ENCODE assay signal across 3 cellular contexts in genomic region chr12:132075026-132075713, GRCh38.
TF ChIP-seq lines count a peak whose summit lies in the region.

No MANE protein-coding gene starts in this region.

TF ChIP-seq in A549, 52 proteins besides CTCF, POLR2A, EP300 and RAD21 (continued from another document):
- TF ChIP-seq, protein P1, sequence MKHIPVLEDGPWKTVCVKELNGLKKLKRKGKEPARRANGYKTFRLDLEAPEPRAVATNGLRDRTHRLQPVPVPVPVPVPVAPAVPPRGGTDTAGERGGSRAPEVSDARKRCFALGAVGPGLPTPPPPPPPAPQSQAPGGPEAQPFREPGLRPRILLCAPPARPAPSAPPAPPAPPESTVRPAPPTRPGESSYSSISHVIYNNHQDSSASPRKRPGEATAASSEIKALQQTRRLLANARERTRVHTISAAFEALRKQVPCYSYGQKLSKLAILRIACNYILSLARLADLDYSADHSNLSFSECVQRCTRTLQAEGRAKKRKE (CRISPR knock-in tag; IDR thresholded peaks at IDR 0.05; ENCODE audit: low read depth), result no peak
- TF ChIP-seq ZSCAN20 (CRISPR knock-in tag; IDR thresholded peaks at IDR 0.05) (no peak), JUN (IDR thresholded peaks at IDR 0.05) (no peak), EHMT2 (IDR thresholded peaks at IDR 0.05; ENCODE audit: low read depth) (no peak), CHD2 (IDR thresholded peaks at IDR 0.05; ENCODE audit: low read length, partially characterized antibody) (no peak), SREBF2 (IDR thresholded peaks at IDR 0.05) (no peak), POLR2AphosphoS2 (conservative IDR thresholded peaks at IDR 0.05; ENCODE audit: low read length) (no peak), CEBPB (IDR thresholded peaks at IDR 0.05) (no peak)
- TF ChIP-seq, protein P2, sequence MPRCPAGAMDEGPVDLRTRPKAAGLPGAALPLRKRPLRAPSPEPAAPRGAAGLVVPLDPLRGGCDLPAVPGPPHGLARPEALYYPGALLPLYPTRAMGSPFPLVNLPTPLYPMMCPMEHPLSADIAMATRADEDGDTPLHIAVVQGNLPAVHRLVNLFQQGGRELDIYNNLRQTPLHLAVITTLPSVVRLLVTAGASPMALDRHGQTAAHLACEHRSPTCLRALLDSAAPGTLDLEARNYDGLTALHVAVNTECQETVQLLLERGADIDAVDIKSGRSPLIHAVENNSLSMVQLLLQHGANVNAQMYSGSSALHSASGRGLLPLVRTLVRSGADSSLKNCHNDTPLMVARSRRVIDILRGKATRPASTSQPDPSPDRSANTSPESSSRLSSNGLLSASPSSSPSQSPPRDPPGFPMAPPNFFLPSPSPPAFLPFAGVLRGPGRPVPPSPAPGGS (IDR thresholded peaks at IDR 0.05), result no peak

TF ChIP-seq in GM23338, 12 proteins besides CTCF, POLR2A, EP300 and RAD21 (continued from another document and continues in another):
- no peak for TF ChIP-seq ZNF462 (CRISPR knock-in tag; IDR thresholded peaks at IDR 0.05)
- TF ChIP-seq ZNF331 (CRISPR knock-in tag; IDR thresholded peaks at IDR 0.05; ENCODE audit: low read depth), result no peak
- no peak for TF ChIP-seq ETS1 (IDR thresholded peaks at IDR 0.05)
- TF ChIP-seq EZH2 (IDR thresholded peaks at IDR 0.05; ENCODE audit: low read depth, unreplicated experiment), result no peak

TF ChIP-seq in WTC11, 78 proteins besides CTCF, POLR2A, EP300 and RAD21 (continued from another document):
- TF ChIP-seq, protein P3, sequence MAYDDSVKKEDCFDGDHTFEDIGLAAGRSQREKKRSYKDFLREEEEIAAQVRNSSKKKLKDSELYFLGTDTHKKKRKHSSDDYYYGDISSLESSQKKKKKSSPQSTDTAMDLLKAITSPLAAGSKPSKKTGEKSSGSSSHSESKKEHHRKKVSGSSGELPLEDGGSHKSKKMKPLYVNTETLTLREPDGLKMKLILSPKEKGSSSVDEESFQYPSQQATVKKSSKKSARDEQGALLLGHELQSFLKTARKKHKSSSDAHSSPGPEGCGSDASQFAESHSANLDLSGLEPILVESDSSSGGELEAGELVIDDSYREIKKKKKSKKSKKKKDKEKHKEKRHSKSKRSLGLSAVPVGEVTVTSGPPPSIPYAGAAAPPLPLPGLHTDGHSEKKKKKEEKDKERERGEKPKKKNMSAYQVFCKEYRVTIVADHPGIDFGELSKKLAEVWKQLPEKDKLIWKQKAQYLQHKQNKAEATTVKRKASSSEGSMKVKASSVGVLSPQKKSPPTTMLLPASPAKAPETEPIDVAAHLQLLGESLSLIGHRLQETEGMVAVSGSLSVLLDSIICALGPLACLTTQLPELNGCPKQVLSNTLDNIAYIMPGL (CRISPR knock-in tag; IDR thresholded peaks at IDR 0.05), result no peak
- TF ChIP-seq, protein P4, sequence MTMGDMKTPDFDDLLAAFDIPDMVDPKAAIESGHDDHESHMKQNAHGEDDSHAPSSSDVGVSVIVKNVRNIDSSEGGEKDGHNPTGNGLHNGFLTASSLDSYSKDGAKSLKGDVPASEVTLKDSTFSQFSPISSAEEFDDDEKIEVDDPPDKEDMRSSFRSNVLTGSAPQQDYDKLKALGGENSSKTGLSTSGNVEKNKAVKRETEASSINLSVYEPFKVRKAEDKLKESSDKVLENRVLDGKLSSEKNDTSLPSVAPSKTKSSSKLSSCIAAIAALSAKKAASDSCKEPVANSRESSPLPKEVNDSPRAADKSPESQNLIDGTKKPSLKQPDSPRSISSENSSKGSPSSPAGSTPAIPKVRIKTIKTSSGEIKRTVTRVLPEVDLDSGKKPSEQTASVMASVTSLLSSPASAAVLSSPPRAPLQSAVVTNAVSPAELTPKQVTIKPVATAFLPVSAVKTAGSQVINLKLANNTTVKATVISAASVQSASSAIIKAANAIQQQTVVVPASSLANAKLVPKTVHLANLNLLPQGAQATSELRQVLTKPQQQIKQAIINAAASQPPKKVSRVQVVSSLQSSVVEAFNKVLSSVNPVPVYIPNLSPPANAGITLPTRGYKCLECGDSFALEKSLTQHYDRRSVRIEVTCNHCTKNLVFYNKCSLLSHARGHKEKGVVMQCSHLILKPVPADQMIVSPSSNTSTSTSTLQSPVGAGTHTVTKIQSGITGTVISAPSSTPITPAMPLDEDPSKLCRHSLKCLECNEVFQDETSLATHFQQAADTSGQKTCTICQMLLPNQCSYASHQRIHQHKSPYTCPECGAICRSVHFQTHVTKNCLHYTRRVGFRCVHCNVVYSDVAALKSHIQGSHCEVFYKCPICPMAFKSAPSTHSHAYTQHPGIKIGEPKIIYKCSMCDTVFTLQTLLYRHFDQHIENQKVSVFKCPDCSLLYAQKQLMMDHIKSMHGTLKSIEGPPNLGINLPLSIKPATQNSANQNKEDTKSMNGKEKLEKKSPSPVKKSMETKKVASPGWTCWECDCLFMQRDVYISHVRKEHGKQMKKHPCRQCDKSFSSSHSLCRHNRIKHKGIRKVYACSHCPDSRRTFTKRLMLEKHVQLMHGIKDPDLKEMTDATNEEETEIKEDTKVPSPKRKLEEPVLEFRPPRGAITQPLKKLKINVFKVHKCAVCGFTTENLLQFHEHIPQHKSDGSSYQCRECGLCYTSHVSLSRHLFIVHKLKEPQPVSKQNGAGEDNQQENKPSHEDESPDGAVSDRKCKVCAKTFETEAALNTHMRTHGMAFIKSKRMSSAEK (CRISPR knock-in tag; IDR thresholded peaks at IDR 0.05; ENCODE audit: borderline replicate concordance), result no peak
- TF ChIP-seq GTF2I (CRISPR knock-in tag; conservative IDR thresholded peaks at IDR 0.05) (no peak), ZNF423 (CRISPR knock-in tag; IDR thresholded peaks at IDR 0.05) (no peak), GRHL2 (CRISPR knock-in tag; IDR thresholded peaks at IDR 0.05; ENCODE audit: insufficient replicate concordance, severe bottlenecking) (no peak), SP1 (CRISPR knock-in tag; conservative IDR thresholded peaks at IDR 0.05) (no peak), FOXP1 (CRISPR knock-in tag; IDR thresholded peaks at IDR 0.05; ENCODE audit: borderline replicate concordance) (no peak), CDX4 (CRISPR knock-in tag; IDR thresholded peaks at IDR 0.05; ENCODE audit: borderline replicate concordance) (no peak), TP53 (CRISPR knock-in tag; IDR thresholded peaks at IDR 0.05) (no peak)
- TF ChIP-seq, protein P5, sequence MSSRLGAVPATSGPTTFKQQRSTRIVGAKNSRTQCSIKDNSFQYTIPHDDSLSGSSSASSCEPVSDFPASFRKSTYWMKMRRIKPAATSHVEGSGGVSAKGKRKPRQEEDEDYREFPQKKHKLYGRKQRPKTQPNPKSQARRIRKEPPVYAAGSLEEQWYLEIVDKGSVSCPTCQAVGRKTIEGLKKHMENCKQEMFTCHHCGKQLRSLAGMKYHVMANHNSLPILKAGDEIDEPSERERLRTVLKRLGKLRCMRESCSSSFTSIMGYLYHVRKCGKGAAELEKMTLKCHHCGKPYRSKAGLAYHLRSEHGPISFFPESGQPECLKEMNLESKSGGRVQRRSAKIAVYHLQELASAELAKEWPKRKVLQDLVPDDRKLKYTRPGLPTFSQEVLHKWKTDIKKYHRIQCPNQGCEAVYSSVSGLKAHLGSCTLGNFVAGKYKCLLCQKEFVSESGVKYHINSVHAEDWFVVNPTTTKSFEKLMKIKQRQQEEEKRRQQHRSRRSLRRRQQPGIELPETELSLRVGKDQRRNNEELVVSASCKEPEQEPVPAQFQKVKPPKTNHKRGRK (CRISPR knock-in tag; IDR thresholded peaks at IDR 0.05; ENCODE audit: borderline replicate concordance), result no peak
TF ChIP-seq in WTC11: peak in this region for 0.
